8 cellular contexts compared by ENCODE assay signal in genomic region chr1:169809370-169810095, GRCh38. TPM values are rescaled to one million over a fixed set of nuclear protein-coding genes. Genes with fewer than 3 reads are reported as not detected.
DNase-seq lines count a peak whose midpoint lies in the region; ATAC-seq and TF ChIP-seq lines count a peak whose summit lies in the region.

No MANE protein-coding gene starts in this region.

- no peak overlapping the region for H3K23ac ChIP-seq in mesenchymal stem cell (ENCODE audit: low read length in 2 of 2)

- H3K4me3 Mint-ChIP-seq in CD4-positive, alpha-beta memory T cell = no peak overlapping the region

- H3K79me1 ChIP-seq in mesenchymal stem cell (replicated peaks; ENCODE audit: low read length, poor library complexity, severe bottlenecking) = peaks cover 5% of the 10 kb centered on the region

- no peak overlapping the region for H2BK120ac ChIP-seq in mesenchymal stem cell (ENCODE audit: low read depth, low read length)

- H3K9ac ChIP-seq in mesenchymal stem cell (ENCODE audit: low read length) = no peak overlapping the region

- DNase-seq in CD4-positive, alpha-beta memory T cell = peak in 4 of 5 donors; percentile 31 to 37 (median 34)
- DNase-seq in OCI-M1 (lab: John Stamatoyannopoulos, UW) (peak; percentile 68), choroid plexus epithelial cell (ENCODE audit: low read depth) (peak; percentile 69), mesenchymal stem cell (peak; percentile 48), epidermal melanocyte (ENCODE audit: insufficient read length, low spot score) (no peak)
- no peak for DNase-seq in activated naive CD4-positive, alpha-beta T cell treated with anti-CD3 and anti-CD28 coated beads, Interleukin-2, amount 50 U/mL, for 16 hours

- peaks cover 0 to 1% (median 0%) of the 10 kb centered on the region in 4 donors for H3K4me1 Mint-ChIP-seq in CD4-positive, alpha-beta memory T cell

- H3K27me3 Mint-ChIP-seq in CD4-positive, alpha-beta memory T cell = no peaks in the 10 kb centered on the region

- no peaks in the 10 kb centered on the region for H3K9me3 ChIP-seq in CD4-positive, alpha-beta memory T cell (ENCODE audit: control insufficient read depth in 1 of 2, low read length in 2 of 2)
- H3K9me3 ChIP-seq in mesenchymal stem cell (ENCODE audit: control insufficient read depth, low read length) = no peaks in the 10 kb centered on the region

- no peak overlapping the region for H3K18ac ChIP-seq in mesenchymal stem cell (ENCODE audit: low read depth in 1 of 2, low read length in 2 of 2)

- H3K9me3 Mint-ChIP-seq in CD4-positive, alpha-beta memory T cell = no peaks in the 10 kb centered on the region

- no peak overlapping the region for H3K14ac ChIP-seq in mesenchymal stem cell (ENCODE audit: low read length in 2 of 2)

- no peak overlapping the region for H2BK15ac ChIP-seq in mesenchymal stem cell (ENCODE audit: low read depth, poor library complexity, severe bottlenecking)

- POLR2A ChIA-PET in CD4-positive, alpha-beta memory T cell (lab: Charles Lee; ENCODE audit: partially characterized antibody) = interaction anchor here (1.6 kb wide), 1 partner anchor 14 kb away, joined by 4 read pairs; the partner anchor contains the start of gene METTL18

- no peaks in the 10 kb centered on the region for H3K4me1 ChIP-seq in CD4-positive, alpha-beta memory T cell (ENCODE audit: insufficient read depth, low read length)
- no peaks in the 10 kb centered on the region for H3K4me1 ChIP-seq in mesenchymal stem cell (ENCODE audit: control insufficient read depth, insufficient read depth, low read depth, low read length)

- H4K91ac ChIP-seq in mesenchymal stem cell (ENCODE audit: low read length) = no peak overlapping the region

- no peak overlapping the region for H3K27ac ChIP-seq in CD4-positive, alpha-beta memory T cell (ENCODE audit: low read depth, low read length)
- H3K27ac ChIP-seq in mesenchymal stem cell (ENCODE audit: low read length, poor library complexity, severe bottlenecking) = no peak overlapping the region

- no peak overlapping the region for H2AFZ ChIP-seq in mesenchymal stem cell (ENCODE audit: low read depth, low read length)

- peak; percentile 49 for TF ChIP-seq CTCF in choroid plexus epithelial cell (conservative IDR thresholded peaks at IDR 0.05; ENCODE audit: low read depth, low read length)

- WGBS in mesenchymal stem cell = 100% methylated on average over 2 of the region's 4 CpGs

- H3K4ac ChIP-seq in mesenchymal stem cell (ENCODE audit: low read depth in 1 of 2, low read length in 2 of 2) = no peak overlapping the region

- CTCF ChIA-PET in CD4-positive, alpha-beta memory T cell (lab: Charles Lee; ENCODE audit: partially characterized antibody) = interaction anchor here (0.7 to 9.0 kb wide), 18 partner anchors 8 to 1206 kb away, joined by 3 to 110 read pairs (median 6); partner anchors contain the start of gene F5

- H2BK12ac ChIP-seq in mesenchymal stem cell (ENCODE audit: low read length in 2 of 2) = no peak overlapping the region

- no peaks in the 10 kb centered on the region for H3K36me3 ChIP-seq in CD4-positive, alpha-beta memory T cell (ENCODE audit: insufficient read depth, low read length)
- peaks cover 3 to 17% of the 10 kb centered on the region in 2 experiments for H3K36me3 ChIP-seq in mesenchymal stem cell (ENCODE audit: control insufficient read depth in 1 of 2, insufficient read depth in 2 of 2, low read depth in 1 of 2, low read length in 2 of 2)

- ATAC-seq in GM21528 (IDR thresholded peaks at IDR 0.05; ENCODE audit: low FRiP score, unreplicated experiment) = peak; percentile 58
- no peak for ATAC-seq in HG03442 (IDR thresholded peaks at IDR 0.05; ENCODE audit: unreplicated experiment)

- H2AK5ac ChIP-seq in mesenchymal stem cell (ENCODE audit: low read length, severe bottlenecking) = no peak overlapping the region

- no peaks in the 10 kb centered on the region for H3K27me3 ChIP-seq in CD4-positive, alpha-beta memory T cell (ENCODE audit: insufficient read depth, low read length)
- no peaks in the 10 kb centered on the region for H3K27me3 ChIP-seq in mesenchymal stem cell (ENCODE audit: control insufficient read depth in 1 of 2, insufficient read depth in 1 of 2, low read length in 2 of 2)

- H4K8ac ChIP-seq in mesenchymal stem cell (ENCODE audit: low read length) = no peak overlapping the region

- no peak overlapping the region for H3K4me3 ChIP-seq in CD4-positive, alpha-beta memory T cell (ENCODE audit: low read length in 2 of 2)
- no peak overlapping the region for H3K4me3 ChIP-seq in choroid plexus epithelial cell (ENCODE audit: low read depth, low read length)
- no peak overlapping the region for H3K4me3 ChIP-seq in mesenchymal stem cell (ENCODE audit: insufficient read depth in 1 of 2, low read depth in 1 of 2, low read length in 2 of 2)

- intact Hi-C loops in CD4-positive, alpha-beta memory T cell (cut with micrococcal nuclease) = loop anchor here (1.0 kb wide), 4 partner anchors 97 to 263 kb away; partner anchors contain the start of gene F5

- H3K27ac Mint-ChIP-seq in CD4-positive, alpha-beta memory T cell = peak overlapping the region in 1 of 7 donors; percentile 38

- H2BK5ac ChIP-seq in mesenchymal stem cell (ENCODE audit: low read depth, low read length, poor library complexity, severe bottlenecking) = no peak overlapping the region

- H3K4me2 ChIP-seq in mesenchymal stem cell (ENCODE audit: low read length, poor library complexity, severe bottlenecking) = no peak overlapping the region

- H3K36me3 Mint-ChIP-seq in CD4-positive, alpha-beta memory T cell = peaks cover 7 to 10% of the 10 kb centered on the region in 2 donors

RNA-seq across cellular contexts. Expression of gene METTL18, which starts 14.8 kb away (rescaled TPM):
- total RNA-seq in CD4-positive, alpha-beta memory T cell = 10 to 100 TPM; 21.0 to 23.8 TPM
- polyA plus RNA-seq in CD4-positive, alpha-beta memory T cell = 10 to 100 TPM; 16.9 to 31.0 TPM
- 3.0 TPM for polyA plus RNA-seq in mesenchymal stem cell (2013, experiment 1 of 2)
- polyA plus RNA-seq in mesenchymal stem cell (2013, experiment 2 of 2) = 3.0 TPM

Comparison
In these comparisons a context has a peak if more than half of its experiments do, and no peak if none do; other contexts are left out.
1. DNase-seq: peak in CD4-positive, alpha-beta memory T cell (4 of 5), OCI-M1 (single experiment), choroid plexus epithelial cell (single experiment) and mesenchymal stem cell (single experiment); none in epidermal melanocyte (single experiment) and activated naive CD4-positive, alpha-beta T cell treated with anti-CD3 and anti-CD28 coated beads, Interleukin-2, amount 50 U/mL, for 16 hours (single experiment).